In genomic region chr17:45228985-45229517, GRCh38 we compare ENCODE assay signal across 8 cellular contexts. TPM values are rescaled to one million over a fixed set of nuclear protein-coding genes. Genes with fewer than 3 reads are reported as not detected.
DNase-seq lines count a peak whose midpoint lies in the region; ATAC-seq and TF ChIP-seq lines count a peak whose summit lies in the region.

No MANE protein-coding gene starts in this region.

- DNase-seq in T-helper 1 cell (peak; percentile 64 to 91 (median 78)), hepatocyte (ENCODE audit: low spot score) (peak; percentile 79), retina (no peak), NCI-H2227 (lab: John Stamatoyannopoulos, UW; ENCODE audit: unreplicated experiment) (no peak)
- peak; percentile 95 for DNase-seq in activated naive CD8-positive, alpha-beta T cell treated with anti-CD3 and anti-CD28 coated beads, Interleukin-2, amount 50 U/mL, for 24 hours
- peak; percentile 93 for DNase-seq in stimulated activated CD4-positive, alpha-beta T cell treated with anti-CD3 and anti-CD28 coated beads, Interleukin-15, amount 100 ng/mL, for 24 hours

- ATAC-seq in GM18502 (IDR thresholded peaks at IDR 0.05; ENCODE audit: poor library complexity, unreplicated experiment) (peak; percentile 43), HG03196 (IDR thresholded peaks at IDR 0.05; ENCODE audit: unreplicated experiment) (peak; percentile 24)
- ATAC-seq in activated naive CD8-positive, alpha-beta T cell treated with anti-CD3 and anti-CD28 coated beads, Interleukin-2, amount 50 U/mL, for 24 hours = peak; percentile 42

- H3K4me1 ChIP-seq in hepatocyte (ENCODE audit: insufficient read depth) = peaks cover 13% of the 10 kb centered on the region

- no peaks in the 10 kb centered on the region for H3K9me3 Mint-ChIP-seq in activated naive CD8-positive, alpha-beta T cell treated with anti-CD3 and anti-CD28 coated beads, Interleukin-2, amount 50 U/mL, for 24 hours

- H3K27me3 ChIP-seq in hepatocyte = peaks cover 4% of the 10 kb centered on the region

- H3K4me1 Mint-ChIP-seq in activated naive CD8-positive, alpha-beta T cell treated with anti-CD3 and anti-CD28 coated beads, Interleukin-2, amount 50 U/mL, for 24 hours = peaks cover 98% of the 10 kb centered on the region

- no peak for TF ChIP-seq CTCF in hepatocyte (IDR thresholded peaks at IDR 0.05; ENCODE audit: poor library complexity)

- H3K36me3 ChIP-seq in hepatocyte (replicated peaks; ENCODE audit: insufficient read depth, low read depth) = no peaks in the 10 kb centered on the region

- no peaks in the 10 kb centered on the region for H3K9me3 ChIP-seq in hepatocyte (ENCODE audit: low read depth)

- H3K9me2 ChIP-seq in hepatocyte (replicated peaks; ENCODE audit: insufficient read depth) = no peaks in the 10 kb centered on the region

- H3K27me3 Mint-ChIP-seq in activated naive CD8-positive, alpha-beta T cell treated with anti-CD3 and anti-CD28 coated beads, Interleukin-2, amount 50 U/mL, for 24 hours = no peaks in the 10 kb centered on the region

- no peak overlapping the region for H3K4me3 ChIP-seq in hepatocyte

- H3K27ac Mint-ChIP-seq in activated naive CD8-positive, alpha-beta T cell treated with anti-CD3 and anti-CD28 coated beads, Interleukin-2, amount 50 U/mL, for 24 hours = peak overlapping the region; percentile 97

- 56% methylated on average over 14 of the region's 14 CpGs for WGBS in hepatocyte (ENCODE audit: low lambda C conversion rate, missing lambda C conversion rate)

- no peaks in the 10 kb centered on the region for H3K79me2 ChIP-seq in hepatocyte

- H3K4me3 Mint-ChIP-seq in activated naive CD8-positive, alpha-beta T cell treated with anti-CD3 and anti-CD28 coated beads, Interleukin-2, amount 50 U/mL, for 24 hours = peak overlapping the region; percentile 99

- H4K20me1 ChIP-seq in hepatocyte (ENCODE audit: insufficient read depth, poor library complexity, severe bottlenecking) = no peaks in the 10 kb centered on the region

- no peak overlapping the region for H2AFZ ChIP-seq in hepatocyte

- peak overlapping the region; percentile 30 for H3K4me2 ChIP-seq in hepatocyte

- H3K36me3 Mint-ChIP-seq in activated naive CD8-positive, alpha-beta T cell treated with anti-CD3 and anti-CD28 coated beads, Interleukin-2, amount 50 U/mL, for 24 hours (ENCODE audit: low read depth) = peaks cover 26% of the 10 kb centered on the region

- H3K27ac ChIP-seq in hepatocyte = peak overlapping the region; percentile 58

RNA-seq across cellular contexts. Expression of gene FMNL1, which starts 7.4 kb away (rescaled TPM):
- total RNA-seq in hepatocyte = 0.30 and 1.4 TPM in 2 replicates
- 1.2 and 2.9 TPM in 2 replicates for polyA plus RNA-seq in hepatocyte

RNA-seq across cellular contexts. Expression of gene SPATA32, which starts 32.8 kb away (rescaled TPM):
- total RNA-seq in hepatocyte = not detected in 2 replicates
- polyA plus RNA-seq in hepatocyte = 0.19 and 0.31 TPM in 2 replicates

Comparison
In these comparisons a context has a peak if more than half of its experiments do, and no peak if none do; other contexts are left out.
1. DNase-seq: peak in T-helper 1 cell (5 of 5), activated naive CD8-positive, alpha-beta T cell treated with anti-CD3 and anti-CD28 coated beads, Interleukin-2, amount 50 U/mL, for 24 hours (single experiment), hepatocyte (single experiment) and stimulated activated CD4-positive, alpha-beta T cell treated with anti-CD3 and anti-CD28 coated beads, Interleukin-15, amount 100 ng/mL, for 24 hours (single experiment); none in retina (single experiment) and NCI-H2227 (single experiment).
2. Peak in every context shown above with its lines, with median percentiles within 50 percentile points of each other: ATAC-seq.